1 cellular context compared by ENCODE assay signal in genomic region chr16:57462209-57462977, GRCh38.
A peak's percentile ranks its signal among the peaks of the same experiment; 100 is the strongest.
TF ChIP-seq lines count a peak whose summit lies in the region.

Gene POLR2C, plus strand, starts transcription at chr16:57462679. Its CDS starts 46 bp downstream, at chr16:57462725.

TF ChIP-seq in HepG2, 621 proteins besides CTCF, POLR2A, EP300 and RAD21 (continued from another document and continues in another):
- no peak; the same call in 1 of the 2 replicates for TF ChIP-seq RFX3 (CRISPR knock-in tag; IDR thresholded peaks at IDR 0.05)
- no peak for TF ChIP-seq PCBP2 (optimal IDR thresholded peaks at IDR 0.05; ENCODE audit: low read depth, low read length, poor library complexity, severe bottlenecking)
- no peak for TF ChIP-seq NFYC (CRISPR knock-in tag; IDR thresholded peaks at IDR 0.05)
- TF ChIP-seq ZBTB8A (CRISPR knock-in tag; IDR thresholded peaks at IDR 0.05; ENCODE audit: borderline replicate concordance, low read depth), result no peak
- TF ChIP-seq BCL6 (CRISPR knock-in tag; IDR thresholded peaks at IDR 0.05), result peak; percentile 76
- TF ChIP-seq PBX3 (CRISPR knock-in tag; IDR thresholded peaks at IDR 0.05; ENCODE audit: borderline replicate concordance), result 0 out of 2 replicates have a peak, but pooled peaks have one; percentile 12
- peak; percentile 98 for TF ChIP-seq RBFOX2 (IDR thresholded peaks at IDR 0.05; ENCODE audit: low read depth, low read length)
- TF ChIP-seq SOX5 (CRISPR knock-in tag; IDR thresholded peaks at IDR 0.05; ENCODE audit: borderline replicate concordance), result peak; percentile 70
- TF ChIP-seq ZNF335 (CRISPR knock-in tag; IDR thresholded peaks at IDR 0.05), result peak; percentile 74; the same call in 1 of the 2 replicates
- 0 out of 2 replicates have a peak, but pooled peaks have one; percentile 47 for TF ChIP-seq ZNF589 (CRISPR knock-in tag; conservative IDR thresholded peaks at IDR 0.05)
- TF ChIP-seq ZEB1 (IDR thresholded peaks at IDR 0.05; ENCODE audit: insufficient replicate concordance, low read depth), result no peak
- peak; percentile 83 for TF ChIP-seq TFDP1 (CRISPR knock-in tag; IDR thresholded peaks at IDR 0.05; ENCODE audit: borderline replicate concordance)
- TF ChIP-seq CSRNP1 (CRISPR knock-in tag; IDR thresholded peaks at IDR 0.05), result peak; percentile 36; the same call in 1 of the 2 replicates
- 0 out of 2 replicates have a peak, but pooled peaks have one; percentile 83 for TF ChIP-seq AKAP8 (CRISPR knock-in tag; IDR thresholded peaks at IDR 0.05)
- TF ChIP-seq MAZ (IDR thresholded peaks at IDR 0.05; ENCODE audit: borderline replicate concordance, low read depth, low read length), result 0 out of 2 replicates have a peak, but pooled peaks have one; percentile 25
- peak; percentile 86 for TF ChIP-seq MAZ (CRISPR knock-in tag; IDR thresholded peaks at IDR 0.05; ENCODE audit: low read depth)
- no peak for TF ChIP-seq AHDC1 (CRISPR knock-in tag; IDR thresholded peaks at IDR 0.05; ENCODE audit: borderline replicate concordance)
- TF ChIP-seq ZFP1 (CRISPR knock-in tag; IDR thresholded peaks at IDR 0.05), result peak; percentile 96; the same call in 1 of the 2 replicates
- TF ChIP-seq ZNF275 (CRISPR knock-in tag; IDR thresholded peaks at IDR 0.05; ENCODE audit: borderline replicate concordance), result peak; percentile 93; the same call in 1 of the 2 replicates
- no peak for TF ChIP-seq ZNF512B (CRISPR knock-in tag; IDR thresholded peaks at IDR 0.05; ENCODE audit: borderline replicate concordance)
- no peak for TF ChIP-seq TRIM24 (CRISPR knock-in tag; IDR thresholded peaks at IDR 0.05)
- no peak for TF ChIP-seq ZFP36 (IDR thresholded peaks at IDR 0.05; ENCODE audit: borderline replicate concordance, low read depth, low read length, partially characterized antibody)
- TF ChIP-seq CENPT (CRISPR knock-in tag; IDR thresholded peaks at IDR 0.05; ENCODE audit: low read depth), result peak; percentile 84; the same call in 1 of the 2 replicates
- peak; percentile 94 for TF ChIP-seq KDM5B (CRISPR knock-in tag; IDR thresholded peaks at IDR 0.05; ENCODE audit: borderline replicate concordance)
- 0 out of 2 replicates have a peak, but pooled peaks have one; percentile 78 for TF ChIP-seq MZF1 (CRISPR knock-in tag; IDR thresholded peaks at IDR 0.05; ENCODE audit: borderline replicate concordance)
- TF ChIP-seq ARID2 (CRISPR knock-in tag; IDR thresholded peaks at IDR 0.05; ENCODE audit: borderline replicate concordance), result no peak
- TF ChIP-seq KDM4B (CRISPR knock-in tag; IDR thresholded peaks at IDR 0.05), result peak; percentile 99; the same call in 1 of the 2 replicates
- no peak for TF ChIP-seq ZNF292 (CRISPR knock-in tag; IDR thresholded peaks at IDR 0.05; ENCODE audit: borderline replicate concordance, low read depth)
- peak; percentile 68; the same call in 1 of the 2 replicates for TF ChIP-seq SIX4 (CRISPR knock-in tag; IDR thresholded peaks at IDR 0.05)
- no peak for TF ChIP-seq REL (CRISPR knock-in tag; conservative IDR thresholded peaks at IDR 0.05)
- TF ChIP-seq ZNF501 (CRISPR knock-in tag; IDR thresholded peaks at IDR 0.05), result peak; percentile 56; the same call in 1 of the 2 replicates
- peak; percentile 92; the same call in 1 of the 2 replicates for TF ChIP-seq ZNF414 (CRISPR knock-in tag; IDR thresholded peaks at IDR 0.05)
- peak; percentile 74; the same call in 1 of the 2 replicates for TF ChIP-seq ZNF224 (CRISPR knock-in tag; IDR thresholded peaks at IDR 0.05)
- TF ChIP-seq NFE2 (CRISPR knock-in tag; IDR thresholded peaks at IDR 0.05), result no peak
- TF ChIP-seq ZNF891 (CRISPR knock-in tag; IDR thresholded peaks at IDR 0.05), result peak; percentile 94
- TF ChIP-seq ZNF691 (CRISPR knock-in tag; IDR thresholded peaks at IDR 0.05; ENCODE audit: borderline replicate concordance, low read depth), result peak; percentile 98; the same call in 1 of the 2 replicates
- TF ChIP-seq DBP (CRISPR knock-in tag; IDR thresholded peaks at IDR 0.05; ENCODE audit: not compliant biosample characterization), result peak; percentile 94
- TF ChIP-seq GPN1 (CRISPR knock-in tag; IDR thresholded peaks at IDR 0.05; ENCODE audit: borderline replicate concordance), result peak; percentile 67; the same call in 1 of the 2 replicates
- TF ChIP-seq ZBTB42 (CRISPR knock-in tag; IDR thresholded peaks at IDR 0.05), result no peak
- no peak for TF ChIP-seq DDIT3 (CRISPR knock-in tag; IDR thresholded peaks at IDR 0.05)
- TF ChIP-seq RBM39 (IDR thresholded peaks at IDR 0.05; ENCODE audit: low read depth, low read length, poor library complexity, severe bottlenecking), result peak; percentile 62
- peak; percentile 80; the same call in 1 of the 2 replicates for TF ChIP-seq ZSCAN20 (CRISPR knock-in tag; IDR thresholded peaks at IDR 0.05; ENCODE audit: borderline replicate concordance)
